Comparison of ENCODE assay signal across 1 cellular context in genomic region chr9:1939926-1940368, GRCh38.
A peak's percentile ranks its signal among the peaks of the same experiment; 100 is the strongest.
TF ChIP-seq lines count a peak whose summit lies in the region.

No MANE protein-coding gene starts in this region.

TF ChIP-seq in GM12878, 131 proteins besides CTCF, POLR2A, EP300 and RAD21 (continued from another document):
- no peak for TF ChIP-seq ZBTB33 (IDR thresholded peaks at IDR 0.05)
- TF ChIP-seq HDAC6 (IDR thresholded peaks at IDR 0.05; ENCODE audit: unreplicated experiment): no peak
- TF ChIP-seq USF2 (IDR thresholded peaks at IDR 0.05; ENCODE audit: borderline replicate concordance, low read depth, low read length): no peak
- TF ChIP-seq MEF2A (IDR thresholded peaks at IDR 0.05; ENCODE audit: insufficient read depth, low read depth, low read length): 0 out of 2 replicates have a peak, but pooled peaks have one; percentile 55
- no peak for TF ChIP-seq SIN3A (IDR thresholded peaks at IDR 0.05; ENCODE audit: low read depth, low read length)
- TF ChIP-seq HDGF (IDR thresholded peaks at IDR 0.05): no peak
- no peak for TF ChIP-seq ZNF622 (IDR thresholded peaks at IDR 0.05)
- no peak for TF ChIP-seq SRF (IDR thresholded peaks at IDR 0.05; ENCODE audit: low read depth in 2 of 2, low read length in 2 of 2)
- TF ChIP-seq JUND (IDR thresholded peaks at IDR 0.05; ENCODE audit: low read depth, low read length): no peak
- TF ChIP-seq HCFC1 (IDR thresholded peaks at IDR 0.05; ENCODE audit: low read length): no peak
- no peak for TF ChIP-seq E2F8 (IDR thresholded peaks at IDR 0.05; ENCODE audit: low read depth, partially characterized antibody)
- no peak for TF ChIP-seq BCL11A (IDR thresholded peaks at IDR 0.05; ENCODE audit: low read depth, low read length)
- TF ChIP-seq SUPT20H (IDR thresholded peaks at IDR 0.05; ENCODE audit: borderline replicate concordance, control insufficient read depth, low read depth, low read length): no peak
